In genomic region chr2:190627881-190628412, GRCh38 we compare ENCODE assay signal across 8 cellular contexts. TPM values are rescaled to one million over a fixed set of nuclear protein-coding genes. Genes with fewer than 3 reads are reported as not detected.
DNase-seq lines count a peak whose midpoint lies in the region; ATAC-seq and TF ChIP-seq lines count a peak whose summit lies in the region.

No MANE protein-coding gene starts in this region.

- peak; percentile 88 for ATAC-seq in GM19372 (IDR thresholded peaks at IDR 0.05; ENCODE audit: low read depth, unreplicated experiment)
- ATAC-seq in HG03558 (IDR thresholded peaks at IDR 0.05; ENCODE audit: extremely low read depth, unreplicated experiment), result peak; percentile 70
- ATAC-seq in WTC11, result peak; percentile 86
- ATAC-seq in esophagus mucosa, result peak; percentile 75

- peak overlapping the region; percentile 81 to 94 (median 88) for H3K4me3 Mint-ChIP-seq in CD4-positive, alpha-beta memory T cell
- H3K4me3 Mint-ChIP-seq in WTC11 (peak overlapping the region; percentile 64), nephron (peak overlapping the region; percentile 74 to 82 (median 82))

- no peaks in the 10 kb centered on the region for H3K36me3 Mint-ChIP-seq in CD4-positive, alpha-beta memory T cell
- H3K36me3 Mint-ChIP-seq in WTC11 (no peaks in the 10 kb centered on the region), nephron (ENCODE audit: low read depth) (peaks cover 4% of the 10 kb centered on the region)

- H3K27me3 Mint-ChIP-seq in CD4-positive, alpha-beta memory T cell, result peaks cover 5 to 9% of the 10 kb centered on the region in 2 donors
- peaks cover 25% of the 10 kb centered on the region for H3K27me3 Mint-ChIP-seq in WTC11 (ENCODE audit: low read depth)
- no peaks in the 10 kb centered on the region for H3K27me3 Mint-ChIP-seq in nephron (ENCODE audit: low read depth)

- TF ChIP-seq CTCF in WTC11 (IDR thresholded peaks at IDR 0.05) (no peak), nephron (IDR thresholded peaks at IDR 0.05; ENCODE audit: unreplicated experiment in 3 of 3) (no peak)

- H3K27me3 ChIP-seq in CD4-positive, alpha-beta memory T cell (ENCODE audit: insufficient read depth, low read length), result no peaks in the 10 kb centered on the region

- POLR2A ChIA-PET in CD4-positive, alpha-beta memory T cell (lab: Charles Lee; ENCODE audit: partially characterized antibody), result interaction anchor here (0.6 to 1.4 kb wide), 2 partner anchors 20 to 53 kb away, joined by 3 read pairs; no protein-coding TSS in a partner anchor
- POLR2A ChIA-PET in WTC11 (lab: Charles Lee), result no interaction called here

- H3K4me3 ChIP-seq in CD4-positive, alpha-beta memory T cell (ENCODE audit: low read length in 2 of 2), result peak overlapping the region in 1 of 2 donors; percentile 26

- DNase-seq in CD4-positive, alpha-beta memory T cell, result peak in 2 of 5 donors; percentile 12 to 19
- DNase-seq in WTC11 (ENCODE audit: low spot score) (peak; percentile 35), SKM-1 treated with dmso at 0.1 percent for 144 hours (lab: John Stamatoyannopoulos, UW; ENCODE audit: unreplicated experiment) (no peak), SIG-M5 (lab: John Stamatoyannopoulos, UW) (no peak)

- H3K4me1 Mint-ChIP-seq in CD4-positive, alpha-beta memory T cell, result peaks cover 21 to 32% (median 27%) of the 10 kb centered on the region in 4 donors
- peaks cover 6% of the 10 kb centered on the region for H3K4me1 Mint-ChIP-seq in WTC11
- H3K4me1 Mint-ChIP-seq in nephron, result peaks cover 30% of the 10 kb centered on the region

- intact Hi-C loops in CD4-positive, alpha-beta memory T cell (cut with micrococcal nuclease), result no loop called here

- peaks cover 5% of the 10 kb centered on the region for H3K4me1 ChIP-seq in CD4-positive, alpha-beta memory T cell (ENCODE audit: insufficient read depth, low read length)

- no peaks in the 10 kb centered on the region for H3K36me3 ChIP-seq in CD4-positive, alpha-beta memory T cell (ENCODE audit: insufficient read depth, low read length)

- H3K27ac Mint-ChIP-seq in CD4-positive, alpha-beta memory T cell, result peak overlapping the region in 3 of 7 donors; percentile 68 to 84 (median 79)
- no peak overlapping the region for H3K27ac Mint-ChIP-seq in WTC11
- peak overlapping the region; percentile 90 to 97 (median 92) for H3K27ac Mint-ChIP-seq in nephron

- CTCF ChIA-PET in CD4-positive, alpha-beta memory T cell (lab: Charles Lee; ENCODE audit: partially characterized antibody), result interaction anchor here (1.0 to 1.7 kb wide), 2 partner anchors 8 kb away, joined by 3 to 4 read pairs; no protein-coding TSS in a partner anchor
- CTCF ChIA-PET in WTC11 (lab: Charles Lee), result interaction anchor here (1.8 kb wide), 1 partner anchor 52 kb away, joined by 4 read pairs; no protein-coding TSS in a partner anchor

- no peaks in the 10 kb centered on the region for H3K9me3 ChIP-seq in CD4-positive, alpha-beta memory T cell (ENCODE audit: control insufficient read depth in 1 of 2, low read length in 2 of 2)

- no peak overlapping the region for H3K27ac ChIP-seq in CD4-positive, alpha-beta memory T cell (ENCODE audit: low read depth, low read length)

- peaks cover 0 to 5% (median 0%) of the 10 kb centered on the region in 8 donors for H3K9me3 Mint-ChIP-seq in CD4-positive, alpha-beta memory T cell
- H3K9me3 Mint-ChIP-seq in WTC11 (peaks cover 11% of the 10 kb centered on the region), nephron (peaks cover 11% of the 10 kb centered on the region)

TF ChIP-seq in WTC11, 78 proteins besides CTCF, POLR2A, EP300 and RAD21:
- TF ChIP-seq ZNF281 (CRISPR knock-in tag; IDR thresholded peaks at IDR 0.05) (no peak), HMGXB4 (CRISPR knock-in tag; IDR thresholded peaks at IDR 0.05) (no peak), GTF2I (CRISPR knock-in tag; conservative IDR thresholded peaks at IDR 0.05) (no peak), ZNF263 (CRISPR knock-in tag; IDR thresholded peaks at IDR 0.05; ENCODE audit: low read depth) (peak; percentile 90; the same call in 1 of the 2 replicates), CREM (CRISPR knock-in tag; IDR thresholded peaks at IDR 0.05) (no peak), ZNF219 (CRISPR knock-in tag; IDR thresholded peaks at IDR 0.05; ENCODE audit: borderline replicate concordance) (no peak), TCF7 (CRISPR knock-in tag; IDR thresholded peaks at IDR 0.05; ENCODE audit: low read depth) (no peak), ESRRA (CRISPR knock-in tag; IDR thresholded peaks at IDR 0.05; ENCODE audit: borderline replicate concordance) (no peak), ATF2 (CRISPR knock-in tag; IDR thresholded peaks at IDR 0.05; ENCODE audit: borderline replicate concordance, low read depth) (no peak)

RNA-seq across cellular contexts. Expression of gene NAB1, which starts 20.9 kb away (rescaled TPM):
- total RNA-seq in CD4-positive, alpha-beta memory T cell, result 10 to 100 TPM; 24.8 to 30.7 TPM
- 1 to 10 TPM; 2.8 to 3.0 TPM for polyA plus RNA-seq in CD4-positive, alpha-beta memory T cell
- total RNA-seq in WTC11 (2021) (30.2 to 32.0 TPM (median 31.2 TPM) in 3 replicates), esophagus mucosa (45.2 TPM)
